ENCODE assay signal across 1 cellular context in genomic region chr2:69915050-69915945, GRCh38.
A peak's percentile ranks its signal among the peaks of the same experiment; 100 is the strongest.
TF ChIP-seq lines count a peak whose summit lies in the region.

MXD1 (plus strand) TSS chr2:69915109; CDS start chr2:69915331, 222 bp downstream.

TF ChIP-seq in K562, 482 proteins besides CTCF, POLR2A, EP300 and RAD21 (continued from another document and continues in another):
- TF ChIP-seq ZNF449 (CRISPR knock-in tag; IDR thresholded peaks at IDR 0.05) (no peak), XRCC3 (IDR thresholded peaks at IDR 0.05) (no peak), ZBED1 (IDR thresholded peaks at IDR 0.05) (0 out of 2 replicates have a peak, but pooled peaks have one; percentile 56), WHSC1 (IDR thresholded peaks at IDR 0.05; ENCODE audit: low read length) (no peak), TBP (optimal IDR thresholded peaks at IDR 0.05; ENCODE audit: low read depth, low read length) (peak; percentile 96), MNT (conservative IDR thresholded peaks at IDR 0.05) (peak in 1 of 2 experiments; percentile 29; a peak in 3 of 4 replicates), RBM15 (IDR thresholded peaks at IDR 0.05; ENCODE audit: insufficient read depth, low read length) (peak; percentile 53; the same call in 1 of the 2 replicates), NKRF (IDR thresholded peaks at IDR 0.05; ENCODE audit: borderline replicate concordance) (peak; percentile 84; the same call in 1 of the 2 replicates), ZNF431 (CRISPR knock-in tag; IDR thresholded peaks at IDR 0.05) (peak; percentile 51; the same call in 1 of the 2 replicates), FOXM1 (IDR thresholded peaks at IDR 0.05; ENCODE audit: low read depth) (no peak), FOXM1 (CRISPR knock-in tag; IDR thresholded peaks at IDR 0.05; ENCODE audit: low read depth) (0 out of 2 replicates have a peak, but pooled peaks have one; percentile 67), TAF1 (IDR thresholded peaks at IDR 0.05; ENCODE audit: control insufficient read depth, extremely low read depth, insufficient read depth, low read length, severe bottlenecking) (peak; percentile 94), BRF1 (IDR thresholded peaks at IDR 0.05; ENCODE audit: borderline replicate concordance, extremely low read depth, insufficient read length) (no peak), SREBF2 (CRISPR knock-in tag; IDR thresholded peaks at IDR 0.05) (no peak), EZH2 (IDR thresholded peaks at IDR 0.05; ENCODE audit: borderline replicate concordance, low read depth, low read length) (no peak), ELF2 (CRISPR knock-in tag; IDR thresholded peaks at IDR 0.05) (no peak), CAMTA2 (CRISPR knock-in tag; conservative IDR thresholded peaks at IDR 0.05) (no peak), POLR2AphosphoS5 (IDR thresholded peaks at IDR 0.05; ENCODE audit: control insufficient read depth, insufficient read depth, low read depth, low read length) (peak; percentile 91), NCOR1 (IDR thresholded peaks at IDR 0.05) (0 out of 2 replicates have a peak, but pooled peaks have one; percentile 4), ZBTB7A (IDR thresholded peaks at IDR 0.05; ENCODE audit: borderline replicate concordance, control insufficient read depth, low read depth, low read length) (peak; percentile 21; the same call in 1 of the 2 replicates), ZBTB1 (CRISPR knock-in tag; IDR thresholded peaks at IDR 0.05; ENCODE audit: borderline replicate concordance, low read depth) (peak; percentile 43), BCOR (IDR thresholded peaks at IDR 0.05) (no peak), ZNF146 (CRISPR knock-in tag; IDR thresholded peaks at IDR 0.05; ENCODE audit: unreplicated experiment) (no peak), TAL1 (IDR thresholded peaks at IDR 0.05) (no peak), YY1 (IDR thresholded peaks at IDR 0.05; ENCODE audit: borderline replicate concordance in 1 of 3, control insufficient read depth in 1 of 3, extremely low read depth in 1 of 3, insufficient read depth in 3 of 3, insufficient read length in 1 of 3, insufficient replicate concordance in 2 of 3, low read depth in 1 of 3, low read length in 2 of 3) (peak in 2 of 3 experiments; percentile 78 to 86), ZNF584 (CRISPR knock-in tag; IDR thresholded peaks at IDR 0.05; ENCODE audit: low read depth) (no peak), SAFB (IDR thresholded peaks at IDR 0.05; ENCODE audit: borderline replicate concordance, low read depth, low read length) (peak; percentile 87), ZNF384 (IDR thresholded peaks at IDR 0.05; ENCODE audit: low read depth, low read length) (no peak), RBFOX2 (IDR thresholded peaks at IDR 0.05; ENCODE audit: low read depth, low read length) (peak; percentile 85), ZNF232 (CRISPR knock-in tag; IDR thresholded peaks at IDR 0.05) (peak; percentile 45; the same call in 1 of the 2 replicates), ARID4B (CRISPR knock-in tag; IDR thresholded peaks at IDR 0.05) (peak; percentile 51), POLR2H (tag; IDR thresholded peaks at IDR 0.05; ENCODE audit: low read depth) (peak; percentile 84), ESRRB (CRISPR knock-in tag; IDR thresholded peaks at IDR 0.05; ENCODE audit: borderline replicate concordance) (no peak), NCOA1 (IDR thresholded peaks at IDR 0.05; ENCODE audit: low read depth) (no peak), SUPT5H (IDR thresholded peaks at IDR 0.05) (peak; percentile 80), ZNF551 (CRISPR knock-in tag; IDR thresholded peaks at IDR 0.05) (no peak), RBM14 (IDR thresholded peaks at IDR 0.05; ENCODE audit: borderline replicate concordance, insufficient read depth, low read depth, low read length) (0 out of 2 replicates have a peak, but pooled peaks have one; percentile 85), ETS1 (conservative IDR thresholded peaks at IDR 0.05; ENCODE audit: control insufficient read depth, low read depth, low read length) (peak; percentile 70), ZNF408 (CRISPR knock-in tag; IDR thresholded peaks at IDR 0.05; ENCODE audit: low read depth) (no peak), SRSF1 (IDR thresholded peaks at IDR 0.05; ENCODE audit: low read depth, low read length) (0 out of 2 replicates have a peak, but pooled peaks have one; percentile 25), ZFP91 (CRISPR knock-in tag; IDR thresholded peaks at IDR 0.05) (no peak), CCAR2 (IDR thresholded peaks at IDR 0.05; ENCODE audit: low read depth, low read length) (no peak), NR3C1 (CRISPR knock-in tag; IDR thresholded peaks at IDR 0.05) (peak; percentile 88), POLR2G (IDR thresholded peaks at IDR 0.05; ENCODE audit: low read depth, low read length) (peak; percentile 89), MLLT1 (IDR thresholded peaks at IDR 0.05) (peak in 1 of 2 experiments; percentile 87; a peak in 3 of 4 replicates), UBTF (IDR thresholded peaks at IDR 0.05; ENCODE audit: borderline replicate concordance in 1 of 2, low read depth in 2 of 2, low read length in 2 of 2) (peak; percentile 65 to 76; a peak in 2 of 4 replicates), POLR2B (IDR thresholded peaks at IDR 0.05; ENCODE audit: low read depth, partially characterized antibody) (peak; percentile 85), POLR3G (IDR thresholded peaks at IDR 0.05; ENCODE audit: extremely low read depth, insufficient read length, insufficient replicate concordance) (no peak), CTBP1 (IDR thresholded peaks at IDR 0.05; ENCODE audit: borderline replicate concordance) (0 out of 2 replicates have a peak, but pooled peaks have one; percentile 19), HDAC1 (IDR thresholded peaks at IDR 0.05) (peak in 1 of 2 experiments; percentile 92; a peak in 2 of 4 replicates)
